Comparison of ENCODE assay signal across 1 cellular context in the genomic region with DNA sequence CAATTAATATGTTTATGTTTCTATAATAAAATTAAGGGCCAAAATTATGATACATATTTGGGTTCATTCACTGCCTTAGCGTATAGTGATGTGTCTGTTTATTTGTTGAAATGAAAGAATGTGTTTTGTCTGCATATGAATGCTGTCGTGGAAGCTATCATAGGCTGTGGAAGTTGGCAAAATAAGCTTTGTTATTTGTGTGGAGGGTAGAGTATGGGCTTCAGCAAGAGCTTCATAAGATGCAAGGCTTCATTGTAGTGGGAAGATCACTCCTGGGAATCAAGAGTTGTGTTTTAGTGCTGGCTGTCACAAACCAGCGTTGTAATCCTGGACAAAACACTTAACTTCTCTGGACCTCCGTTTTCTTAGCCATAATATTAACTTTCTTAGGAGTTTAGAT.
TF ChIP-seq lines count a peak whose summit lies in the region.

No MANE protein-coding gene starts in this region.

TF ChIP-seq in H1, 55 proteins besides CTCF, POLR2A, EP300 and RAD21 (continued from another document):
- no peak for TF ChIP-seq NRF1 (IDR thresholded peaks at IDR 0.05; ENCODE audit: low read depth, low read length)
- TF ChIP-seq SIN3A (conservative IDR thresholded peaks at IDR 0.05 in 1 of 2, IDR thresholded peaks at IDR 0.05 in 1 of 2; ENCODE audit: low read depth in 1 of 2, low read length in 2 of 2) = no peak
- TF ChIP-seq JUN (IDR thresholded peaks at IDR 0.05; ENCODE audit: low read depth, low read length) = no peak
- no peak for TF ChIP-seq BCL11A (IDR thresholded peaks at IDR 0.05; ENCODE audit: low read depth in 2 of 2, low read length in 2 of 2)
- TF ChIP-seq MAFK (IDR thresholded peaks at IDR 0.05; ENCODE audit: low read depth, low read length) = no peak
- TF ChIP-seq HDAC2 (IDR thresholded peaks at IDR 0.05; ENCODE audit: borderline replicate concordance in 1 of 2, low read depth in 2 of 2, low read length in 2 of 2) = no peak
- TF ChIP-seq SIX5 (IDR thresholded peaks at IDR 0.05; ENCODE audit: low read depth, low read length) = no peak
- TF ChIP-seq, protein P1, sequence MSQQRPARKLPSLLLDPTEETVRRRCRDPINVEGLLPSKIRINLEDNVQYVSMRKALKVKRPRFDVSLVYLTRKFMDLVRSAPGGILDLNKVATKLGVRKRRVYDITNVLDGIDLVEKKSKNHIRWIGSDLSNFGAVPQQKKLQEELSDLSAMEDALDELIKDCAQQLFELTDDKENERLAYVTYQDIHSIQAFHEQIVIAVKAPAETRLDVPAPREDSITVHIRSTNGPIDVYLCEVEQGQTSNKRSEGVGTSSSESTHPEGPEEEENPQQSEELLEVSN (IDR thresholded peaks at IDR 0.05) = no peak
- TF ChIP-seq SP2 (IDR thresholded peaks at IDR 0.05; ENCODE audit: low read length) = no peak
